Comparison of ENCODE assay signal across 15 cellular contexts in the genomic region with DNA sequence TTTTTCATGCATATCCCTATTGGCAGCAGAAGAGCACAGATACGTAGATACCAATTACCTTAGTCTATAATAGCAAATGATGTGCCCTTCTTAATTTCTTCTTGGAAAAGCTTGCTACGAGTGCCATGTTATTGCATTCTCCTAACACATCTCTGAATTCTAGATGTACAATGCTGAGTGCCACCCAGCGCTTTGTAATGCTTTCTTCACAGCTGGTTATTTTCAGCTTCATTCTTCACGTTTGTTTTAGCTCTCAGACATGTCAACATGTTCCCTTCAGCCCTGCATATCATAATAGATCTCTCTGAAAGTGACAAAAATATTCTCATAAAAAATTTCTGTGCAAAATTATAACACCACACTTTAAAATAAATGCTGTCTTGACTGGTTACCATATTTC.
"Had no signal": no experiment of that assay in that cellular context is flagged by ENCODE, and none has a peak within 500 bp of the region (broad histone marks: within the 10 kb centered on the region; RNA-seq: fewer than 3 reads in every experiment).

No MANE protein-coding gene starts in this region.

- DNase-seq: effector CD4-positive, alpha-beta T cell; hypothalamus; immature natural killer cell; mesenchymal stem cell; mucosa of descending colon; naive B cell; pancreas; stimulated activated CD4-positive, alpha-beta T cell treated with anti-CD3 and anti-CD28 coated beads, Interleukin-12 subunit alpha, Interleukin-12 subunit beta, amount 100 ng/mL, for 4 hours; stimulated activated CD4-positive, alpha-beta T cell treated with anti-CD3 and anti-CD28 coated beads, Interleukin-1b, Interleukin-23, amount 100 ng/mL, for 48 hours; stimulated activated CD4-positive, alpha-beta T cell treated with anti-CD3 and anti-CD28 coated beads, Interleukin-4, amount 100 ng/mL, for 1 hour; stimulated activated CD8-positive, alpha-beta memory T cell treated with anti-CD3 and anti-CD28 coated beads, Interleukin-4, amount 100 ng/mL, for 48 hours; stimulated activated naive CD4-positive, alpha-beta T cell treated with Interleukin-2 at 50 U/mL for 16 hours; stomach; testis; tibial artery had no signal
